In the genomic region with DNA sequence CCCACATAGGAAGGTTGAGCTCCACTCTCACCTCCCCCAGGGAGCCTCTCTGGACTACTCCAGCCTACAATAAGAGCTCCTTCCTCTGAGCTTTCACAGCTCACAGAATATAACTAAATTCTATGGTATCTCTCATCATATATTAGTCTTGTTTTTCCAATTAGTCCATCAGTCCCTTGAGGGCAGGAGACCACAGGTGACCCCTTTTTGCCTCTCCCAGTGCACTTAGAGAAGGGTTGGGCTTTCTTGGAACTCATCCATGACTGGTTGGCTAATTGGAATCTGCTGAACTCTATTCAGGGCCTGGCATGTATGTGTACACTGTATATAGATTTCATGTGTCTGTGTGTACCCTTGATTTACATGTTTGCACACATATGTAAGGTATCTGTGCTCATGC, we compare ENCODE assay signal across 25 cellular contexts.
"Had no signal": no experiment of that assay in that cellular context is flagged by ENCODE, and none has a peak within 500 bp of the region (broad histone marks: within the 10 kb centered on the region; RNA-seq: fewer than 3 reads in every experiment).

No MANE protein-coding gene starts in this region.

- H3K9me3 ChIP-seq: body of pancreas, gastroesophageal sphincter, neutrophil, ovary, prostate gland, spleen, testis, vagina had no signal

- H3K36me3 ChIP-seq: cardiac muscle cell, gastroesophageal sphincter, neutrophil, ovary, prostate gland, spleen, vagina, WERI-Rb-1 had no signal

- H3K27ac ChIP-seq: body of pancreas, cardiac muscle cell, epithelial cell of prostate, gastroesophageal sphincter, neutrophil, ovary, prostate gland, spleen, testis, vagina, WERI-Rb-1 had no signal

- DNase-seq: activated CD4-positive, alpha-beta T cell treated with anti-CD3 and anti-CD28 coated beads, Interleukin-2, amount 10 ng/mL, durations not matched to agents 7 days and 5 days; activated CD4-positive, CD25-positive, alpha-beta regulatory T cell treated with anti-CD3 and anti-CD28 coated beads, Interleukin-2, amount 50 U/mL, for 72 hours; activated CD8-positive, alpha-beta T cell treated with anti-CD3 and anti-CD28 coated beads, Interleukin-2, amount 10 ng/mL, durations not matched to agents 7 days and 5 days; activated gamma-delta T cell treated with Interleukin-2 at 50 U/mL for 16 hours; anterior cingulate cortex; body of pancreas; cortex of kidney; endodermal cell; head of caudate nucleus; islet precursor cell; left cardiac atrium; mesenchymal stem cell; ovary; spleen; stimulated activated CD4-positive, alpha-beta T cell treated with anti-CD3 and anti-CD28 coated beads, Interleukin-4, amount 100 ng/mL, for 1 hour; stimulated activated naive CD4-positive, alpha-beta T cell; testis; trophoblast cell; WERI-Rb-1 had no signal

- H3K4me1 ChIP-seq: body of pancreas, gastroesophageal sphincter, prostate gland, spleen, testis, vagina had no signal

- H3K4me3 ChIP-seq: body of pancreas, cardiac muscle cell, gastroesophageal sphincter, ovary, prostate gland, spleen, testis, vagina had no signal

- H3K27me3 ChIP-seq: body of pancreas, cardiac muscle cell, ovary, testis, vagina had no signal
